Comparison of ENCODE assay signal across 8 cellular contexts in the genomic region with DNA sequence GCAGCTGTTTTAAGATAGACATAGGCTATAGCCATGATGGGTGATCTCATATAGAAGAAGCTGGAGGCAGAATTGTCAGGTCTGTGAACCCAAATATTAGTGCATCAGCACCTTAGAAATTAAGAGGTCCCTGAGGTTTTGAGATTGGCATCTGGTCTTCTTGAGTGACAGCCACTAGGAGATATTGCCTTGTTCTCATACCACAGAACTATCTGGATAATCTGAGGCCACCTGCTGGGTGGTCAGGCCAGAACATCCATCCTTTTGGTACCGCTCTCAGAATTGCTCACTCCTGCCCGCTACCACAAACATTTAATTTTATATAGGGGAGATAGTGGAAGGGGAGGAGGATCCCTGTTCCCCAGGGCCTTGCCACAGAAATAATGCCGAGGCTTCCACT.
DNase-seq lines count a peak whose midpoint lies in the region; ATAC-seq and TF ChIP-seq lines count a peak whose summit lies in the region.

No MANE protein-coding gene starts in this region.

- BruUV-seq in Calu3 (replicated peaks; lab: Mats Ljungman, UMichigan) = no TSS peak

- H3K9me3 ChIP-seq in left lung = no peaks in the 10 kb centered on the region

- H3K36me3 ChIP-seq in left lung (no peaks in the 10 kb centered on the region), H7 (replicated peaks; ENCODE audit: control insufficient read depth, insufficient read depth, low read length) (no peaks in the 10 kb centered on the region)

- H3K4me3 ChIP-seq in WI38 (ENCODE audit: low read depth, low read length) (no peak overlapping the region), left lung (no peak overlapping the region), H7 (ENCODE audit: insufficient read depth, low read depth, low read length) (no peak overlapping the region)

- TF ChIP-seq CTCF in Calu3 (IDR thresholded peaks at IDR 0.05; ENCODE audit: unreplicated experiment) (peak; percentile 35), WI38 (IDR thresholded peaks at IDR 0.05; ENCODE audit: low read depth, low read length) (peak; percentile 19; the same call in 1 of the 2 replicates), left lung (IDR thresholded peaks at IDR 0.05) (peak in 1 of 2 donors; percentile 29)

- H3K9me3 Mint-ChIP-seq in Calu3 (ENCODE audit: low read depth, unreplicated experiment) = peaks cover 5% of the 10 kb centered on the region

- H3K27me3 ChIP-seq in left lung (no peaks in the 10 kb centered on the region), H7 (ENCODE audit: control insufficient read depth, insufficient read depth, low read length) (no peaks in the 10 kb centered on the region)

- no peak overlapping the region for H3K27ac ChIP-seq in left lung

- peak overlapping the region; percentile 57 for H3K27ac Mint-ChIP-seq in Calu3 (ENCODE audit: unreplicated experiment)

- intact Hi-C loops in Calu3 (cut with micrococcal nuclease; ENCODE audit: unreplicated experiment) (loop anchor here (2.0 kb wide), 6 partner anchors 43 to 557 kb away; partner anchors contain the start of gene ZBTB11), left lung (cut with DNase I) (loop anchor here in 1 of 2 donors (10.0 kb wide), 1 partner anchor 409 kb away; no protein-coding TSS in a partner anchor)

- H3K4me1 Mint-ChIP-seq in Calu3 (ENCODE audit: low read depth, unreplicated experiment) = peaks cover 48% of the 10 kb centered on the region

- DNase-seq in Calu3 = peak; percentile 47
- peak; percentile 14 for DNase-seq in HCEC 1CT
- DNase-seq in left lung = peak in 1 of 2 donors; percentile 31
- no peak for DNase-seq in H7
- DNase-seq in NK-92 treated with Interleukin-12 subunit alpha and Interleukin-12 subunit beta, amount 100 ng/mL, for 24 hours (lab: John Stamatoyannopoulos, UW) = no peak

- no peaks in the 10 kb centered on the region for H3K27me3 Mint-ChIP-seq in Calu3 (ENCODE audit: unreplicated experiment)

- ATAC-seq in left lung (peak; percentile 61), HG02588 (IDR thresholded peaks at IDR 0.05; ENCODE audit: unreplicated experiment) (no peak), HG03025 (IDR thresholded peaks at IDR 0.05; ENCODE audit: low FRiP score, unreplicated experiment) (no peak)

- no peak overlapping the region for H3K4me3 Mint-ChIP-seq in Calu3 (ENCODE audit: low read depth, unreplicated experiment)

- peaks cover 0 to 25% of the 10 kb centered on the region in 2 donors for H3K4me1 ChIP-seq in left lung

- CTCF ChIA-PET in Calu3 (lab: Charles Lee) = interaction anchor here (1.0 to 2.6 kb wide), 6 partner anchors 34 to 413 kb away, joined by 3 to 31 read pairs (median 10); no protein-coding TSS in a partner anchor

- H3K36me3 Mint-ChIP-seq in Calu3 (ENCODE audit: insufficient read depth, unreplicated experiment) = peaks cover 7% of the 10 kb centered on the region

Comparison
In these comparisons a context has a peak if more than half of its experiments do, and no peak if none do; other contexts are left out.
1. DNase-seq: peak in Calu3 (single experiment) and HCEC 1CT (single experiment); none in H7 (single experiment) and NK-92 treated with Interleukin-12 subunit alpha and Interleukin-12 subunit beta, amount 100 ng/mL, for 24 hours (single experiment).